ENCODE assay signal across 8 cellular contexts in the genomic region with DNA sequence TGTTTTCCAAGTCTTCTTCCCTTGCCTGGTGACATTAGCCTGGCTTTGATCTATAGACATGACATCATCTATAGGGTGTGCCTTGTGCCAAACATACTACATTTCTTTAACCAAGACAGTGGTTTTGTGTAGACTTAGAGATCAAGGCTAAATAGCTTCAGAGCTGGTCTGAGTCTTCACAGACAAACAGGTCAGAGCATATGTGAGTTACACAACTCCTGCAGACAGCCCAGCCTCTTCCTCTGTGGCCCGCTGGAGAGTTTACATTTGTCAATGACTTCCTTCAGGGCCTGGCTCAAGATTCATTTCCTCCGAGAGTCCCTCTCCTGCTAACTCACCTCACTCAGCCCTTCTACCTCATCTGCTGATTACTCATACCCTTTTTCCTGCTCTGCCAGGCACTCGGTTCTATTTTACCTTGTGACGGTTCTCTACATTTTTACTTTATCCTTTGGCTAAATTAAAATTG.
DNase-seq lines count a peak whose midpoint lies in the region; ATAC-seq and TF ChIP-seq lines count a peak whose summit lies in the region.

No MANE protein-coding gene starts in this region.

- H3K9me3 ChIP-seq in AG04450 (ENCODE audit: control insufficient read depth, insufficient read depth, low read length): no peaks in the 10 kb centered on the region

- CTCF ChIA-PET in AG04450 (lab: Charles Lee): interaction anchor here (0.6 kb wide), 1 partner anchor 9 kb away, joined by 3 read pairs; no protein-coding TSS in a partner anchor

- H3K27ac ChIP-seq in AG04450 (ENCODE audit: low read depth, low read length) (peak overlapping the region; percentile 55), HL-60 (replicated peaks) (peak overlapping the region; percentile 70)

- H3K27me3 ChIP-seq in AG04450 (ENCODE audit: control insufficient read depth, insufficient read depth, low read length) (no peaks in the 10 kb centered on the region), HL-60 (ENCODE audit: insufficient read depth, poor library complexity, severe bottlenecking) (no peaks in the 10 kb centered on the region)

- DNase-seq in AG04450 (ENCODE audit: low read depth, low spot score) (peak; percentile 47), HL-60 (ENCODE audit: low read depth in 1 of 2, low spot score in 1 of 2) (peak; percentile 63 to 93), UCSD-AML1 (lab: John Stamatoyannopoulos, UW; ENCODE audit: unreplicated experiment) (peak; percentile 46), globus pallidus (ENCODE audit: low spot score) (peak; percentile 60), sciatic nerve (ENCODE audit: low spot score) (no peak), NCI-H774 (lab: John Stamatoyannopoulos, UW) (no peak)

- no peak for TF ChIP-seq CTCF in AG04450 (IDR thresholded peaks at IDR 0.05; ENCODE audit: low read depth, low read length)
- TF ChIP-seq CTCF in HL-60 (IDR thresholded peaks at IDR 0.05; ENCODE audit: insufficient read depth, low read length): no peak

- POLR2A ChIA-PET in AG04450 (lab: Yijun Ruan, JAX): no interaction called here

- intact Hi-C loops in sciatic nerve (cut with DNase I): no loop called here

- H3K4me3 ChIP-seq in AG04450 (ENCODE audit: low read depth, low read length) (no peak overlapping the region), HL-60 (replicated peaks; ENCODE audit: insufficient read depth, low read length) (no peak overlapping the region)

- ATAC-seq in sciatic nerve (peak; percentile 86), HG03159 (IDR thresholded peaks at IDR 0.05; ENCODE audit: unreplicated experiment) (no peak), HG03439 (IDR thresholded peaks at IDR 0.05; ENCODE audit: unreplicated experiment) (no peak)

Comparison
In these comparisons a context has a peak if more than half of its experiments do, and no peak if none do; other contexts are left out.
1. DNase-seq: peak in AG04450 (single experiment), HL-60 (2 of 2), UCSD-AML1 (single experiment) and globus pallidus (single experiment); none in sciatic nerve (single experiment) and NCI-H774 (single experiment).